12 cellular contexts compared by ENCODE assay signal in the genomic region with DNA sequence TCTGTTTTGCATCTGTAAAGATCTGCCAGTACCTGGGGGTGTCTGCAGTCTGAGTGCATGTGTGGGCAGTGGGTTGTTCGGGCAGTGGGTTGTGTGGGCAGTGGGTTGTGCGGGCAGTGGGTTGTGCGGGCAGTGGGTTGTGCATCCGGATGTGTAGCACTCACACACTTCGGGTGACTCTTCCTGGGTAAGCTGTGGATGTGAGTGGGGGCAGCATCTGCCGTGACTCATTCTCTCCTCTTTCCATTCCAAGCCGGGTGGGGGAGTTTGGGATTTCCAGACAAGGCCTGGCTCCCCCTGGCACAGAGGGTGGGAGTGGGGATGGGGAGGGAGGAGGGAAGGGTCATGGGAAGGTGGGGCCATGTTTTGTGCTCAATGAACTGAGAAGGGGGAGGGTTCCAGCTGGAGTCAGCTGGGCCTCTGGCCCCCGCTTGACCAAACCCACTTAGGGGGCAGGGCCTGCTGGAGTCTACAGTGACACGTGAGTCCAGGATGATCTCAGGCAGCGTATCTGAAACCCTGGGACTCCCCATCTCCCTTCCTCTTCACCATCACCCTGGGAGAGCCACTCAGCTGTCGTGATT. TPM values are rescaled to one million over a fixed set of nuclear protein-coding genes. Genes with fewer than 3 reads are reported as not detected.
DNase-seq lines count a peak whose midpoint lies in the region; ATAC-seq and TF ChIP-seq lines count a peak whose summit lies in the region.
"Had no signal": no experiment of that assay in that cellular context is flagged by ENCODE, and none has a peak within 500 bp of the region (broad histone marks: within the 10 kb centered on the region; RNA-seq: fewer than 3 reads in every experiment).

No MANE protein-coding gene starts in this region.

- intact Hi-C loops in left ventricle myocardium superior (cut with micrococcal nuclease) (no loop called here), posterior cingulate gyrus (cut with DNase I) (no loop called here), stomach (cut with DNase I; ENCODE audit: low total_unique reads) (no loop called here)

- TF ChIP-seq POLR2A in stomach (IDR thresholded peaks at IDR 0.05): no peak

- peaks cover 9 to 18% (median 16%) of the 10 kb centered on the region in 4 donors for H3K4me1 ChIP-seq in stomach

- ATAC-seq in left ventricle myocardium superior: peak; percentile 19
- ATAC-seq in HG02588 (IDR thresholded peaks at IDR 0.05; ENCODE audit: unreplicated experiment): no peak

- WGBS in stomach, 5 donors: 62 to 75% (median 70%) methylated on average over 10 to 11 of the region's 11 CpGs

- DNase-seq in EL (peak; percentile 26), amygdala (lab: John Stamatoyannopoulos, UW) (peak in 49 of 56 donors; percentile 16 to 89 (median 71)), left ventricle myocardium superior (no peak), posterior cingulate gyrus (peak in 7 of 10 donors; percentile 46 to 95 (median 67)), NCI-H345 (lab: John Stamatoyannopoulos, UW) (no peak), stomach (no peak)
- DNase-seq in NK-92 treated with Interleukin-12 subunit alpha and Interleukin-12 subunit beta, amount 100 ng/mL, for 24 hours (lab: John Stamatoyannopoulos, UW): no peak
- DNase-seq: activated CD8-positive, alpha-beta memory T cell treated with anti-CD3 and anti-CD28 coated beads, Interleukin-2, amount 50 U/mL, for 4 hours; foreskin melanocyte; NCI-H1417 treated with DMSO at 0.1 percent for 48 hours; T-helper 2 cell had no signal

- no peaks in the 10 kb centered on the region for H3K36me3 ChIP-seq in stomach

- TF ChIP-seq EP300 in stomach (IDR thresholded peaks at IDR 0.05): no peak

- no peak overlapping the region for H3K27ac ChIP-seq in stomach

- peaks cover 0 to 42% (median 12%) of the 10 kb centered on the region in 3 donors for H3K27me3 ChIP-seq in stomach

- H3K4me3 ChIP-seq in stomach: no peak overlapping the region

- no peak for TF ChIP-seq CTCF in stomach (IDR thresholded peaks at IDR 0.05)

- no peaks in the 10 kb centered on the region for H3K9me3 ChIP-seq in stomach

RNA-seq across cellular contexts. Expression of a gene that starts 8.3 kb away (rescaled TPM):
- total RNA-seq in left ventricle myocardium superior (0.79 TPM), stomach (1 to 10 TPM in 1 of 5 donors, under 1 TPM in 1, not detected in 3; 0.18 to 4.3 TPM)
- under 1 TPM in 2 of 3 donors, not detected in 1; 0.03 to 0.19 TPM for polyA plus RNA-seq in stomach

Comparison
In these comparisons a context has a peak if more than half of its experiments do, and no peak if none do; other contexts are left out.
1. DNase-seq: peak in EL (single experiment), amygdala (49 of 56) and posterior cingulate gyrus (7 of 10); none in left ventricle myocardium superior (single experiment), NCI-H345 (single experiment), stomach (single experiment) and NK-92 treated with Interleukin-12 subunit alpha and Interleukin-12 subunit beta, amount 100 ng/mL, for 24 hours (single experiment).